10 cellular contexts compared by ENCODE assay signal in the genomic region with DNA sequence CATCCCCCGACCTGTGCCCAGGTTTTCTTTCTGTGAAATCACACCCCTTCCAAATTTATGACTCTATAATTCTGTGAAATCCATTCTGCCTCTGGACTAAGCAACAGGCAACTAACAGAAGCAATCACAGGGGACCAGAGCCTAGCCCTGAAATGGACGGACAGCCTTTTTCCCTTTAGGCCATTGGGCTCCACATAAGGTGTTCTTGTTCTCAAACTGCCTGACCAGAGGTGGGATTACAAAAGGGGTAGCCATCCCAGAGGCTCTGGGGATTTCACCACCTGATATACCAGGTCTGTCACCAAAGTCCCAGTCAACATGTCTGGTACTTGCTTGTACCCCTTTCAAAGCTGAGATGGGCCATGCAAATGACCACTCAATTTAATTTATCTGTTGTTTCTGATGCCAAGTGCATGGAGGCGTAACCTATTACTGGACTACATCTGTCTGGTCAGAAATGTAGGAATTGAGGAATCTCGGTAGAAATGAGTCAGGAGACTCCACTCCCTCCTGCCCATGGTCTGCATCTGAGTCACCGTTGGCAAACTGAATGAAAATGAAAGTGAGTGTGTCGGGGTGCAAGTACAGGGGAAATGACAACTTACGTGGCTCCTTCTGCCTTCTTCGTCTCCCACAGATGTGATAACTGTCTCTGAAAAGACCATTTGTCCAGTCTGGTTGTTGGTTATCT. TPM values are rescaled to one million over a fixed set of nuclear protein-coding genes. Genes with fewer than 3 reads are reported as not detected.
A peak's percentile ranks its signal among the peaks of the same experiment; 100 is the strongest.
DNase-seq lines count a peak whose midpoint lies in the region; TF ChIP-seq lines count a peak whose summit lies in the region.
"Had no signal": no experiment of that assay in that cellular context is flagged by ENCODE, and none has a peak within 500 bp of the region (broad histone marks: within the 10 kb centered on the region; RNA-seq: fewer than 3 reads in every experiment).

No MANE protein-coding gene starts in this region.

- H3K27ac ChIP-seq in PC-9 (no peak overlapping the region), dorsolateral prefrontal cortex (peak overlapping the region in 45 of 59 donors; percentile 14 to 93 (median 54))
- H3K27ac ChIP-seq: 22Rv1 had no signal

- H3K4me2 ChIP-seq in PC-9: peak overlapping the region; percentile 82
- peak overlapping the region; percentile 77 for H3K4me2 ChIP-seq in skeletal muscle satellite cell (ENCODE audit: low read length)

- intact Hi-C loops in PC-9 (cut with micrococcal nuclease; ENCODE audit: unreplicated experiment) (no loop called here), dorsolateral prefrontal cortex (cut with DNase I) (no loop called here)

- H3K36me3 ChIP-seq in PC-9 (ENCODE audit: low read depth) (no peaks in the 10 kb centered on the region), skeletal muscle satellite cell (ENCODE audit: insufficient read depth, low read length) (no peaks in the 10 kb centered on the region), HAP-1 (replicated peaks) (no peaks in the 10 kb centered on the region)

- H4K20me1 ChIP-seq in PC-9 (ENCODE audit: insufficient read depth): no peaks in the 10 kb centered on the region

- H3K4me1 ChIP-seq in PC-9 (replicated peaks; ENCODE audit: insufficient read depth) (peaks cover 21% of the 10 kb centered on the region), skeletal muscle satellite cell (ENCODE audit: control insufficient read depth, insufficient read depth, low read length) (peaks cover 26% of the 10 kb centered on the region), HAP-1 (peaks cover 3% of the 10 kb centered on the region; the same call in 1 of the 2 replicates)

- POLR2A ChIA-PET in PC-9 (lab: Charles Lee; ENCODE audit: unreplicated experiment): no interaction called here

- 0 out of 2 replicates have a peak, but pooled peaks cover 3% of the 10 kb centered on the region for H3F3A ChIP-seq in PC-9 (ENCODE audit: insufficient read depth, low read depth)

- peak overlapping the region; percentile 82 for H2AFZ ChIP-seq in PC-9

- no peaks in the 10 kb centered on the region for H3K27me3 ChIP-seq in PC-9 (ENCODE audit: insufficient read depth, low read depth)
- no peaks in the 10 kb centered on the region for H3K27me3 ChIP-seq in dorsolateral prefrontal cortex
- H3K27me3 ChIP-seq in skeletal muscle satellite cell (ENCODE audit: control insufficient read depth, insufficient read depth, low read length): no peaks in the 10 kb centered on the region
- no peaks in the 10 kb centered on the region for H3K27me3 ChIP-seq in HAP-1 (ENCODE audit: low read depth)

- no TSS peak for BruUV-seq in PC-9 (replicated peaks; lab: Mats Ljungman, UMichigan)

- H3K9me2 ChIP-seq in PC-9 (ENCODE audit: insufficient read depth): no peaks in the 10 kb centered on the region

- CTCF ChIA-PET in PC-9 (lab: Charles Lee): no interaction called here

- H3K79me2 ChIP-seq in PC-9 (ENCODE audit: low read depth): no peaks in the 10 kb centered on the region

- in situ Hi-C loops in HAP-1 (cut with MboI; ENCODE audit: low sequenced_read_pairs): no loop called here

- TF ChIP-seq CTCF in PC-9 (conservative IDR thresholded peaks at IDR 0.05) (no peak), dorsolateral prefrontal cortex (IDR thresholded peaks at IDR 0.05 in 54 of 56, conservative IDR thresholded peaks at IDR 0.05 in 2 of 56; ENCODE audit: low read depth in 1 of 56, partially characterized antibody in 56 of 56) (no peak)

- H3K9ac ChIP-seq in skeletal muscle satellite cell (ENCODE audit: low read depth, low read length): peak overlapping the region; percentile 73

- H3K4me3 ChIP-seq in PC-9 (peak overlapping the region; percentile 56), dorsolateral prefrontal cortex (no peak overlapping the region), skeletal muscle satellite cell (ENCODE audit: low read length) (peak overlapping the region; percentile 59), HAP-1 (no peak overlapping the region)

- no peaks in the 10 kb centered on the region for H3K9me3 ChIP-seq in PC-9 (ENCODE audit: insufficient read depth, low read depth)
- no peaks in the 10 kb centered on the region for H3K9me3 ChIP-seq in skeletal muscle satellite cell (replicated peaks; ENCODE audit: low read length)
- no peaks in the 10 kb centered on the region for H3K9me3 ChIP-seq in HAP-1

- DNase-seq in DMS53 (lab: John Stamatoyannopoulos, UW) (peak; percentile 12), DMS53 treated with DMSO at 0.1 percent for 48 hours (lab: John Stamatoyannopoulos, UW; ENCODE audit: unreplicated experiment) (no peak), PC-9 (peak in 1 of 2 experiments; percentile 64), dorsolateral prefrontal cortex (no peak), NCI-H1048 (lab: John Stamatoyannopoulos, UW) (no peak), OCI-M2 (lab: John Stamatoyannopoulos, UW; ENCODE audit: unreplicated experiment) (no peak), HAP-1 (ENCODE audit: low spot score in 2 of 2) (no peak)
- DNase-seq: NCI-H510A treated with DMSO at 0.1 percent for 48 hours had no signal

RNA-seq across cellular contexts. Expression of gene DKK3, which starts 10.2 kb away (rescaled TPM):
- total RNA-seq in PC-9 (2021): 11.5 and 13.9 TPM in 2 replicates
- 1,000 to 10,000 TPM in 9 of 120 experiments, 100 to 1,000 TPM in 111; 391 to 1,132 (median 804) TPM for total RNA-seq in dorsolateral prefrontal cortex
- 11.8 and 17.0 TPM in 2 replicates for total RNA-seq in skeletal muscle satellite cell (2012; rRNA removed)

Comparison
In these comparisons a context has a peak if more than half of its experiments do, and no peak if none do; other contexts are left out.
1. H3K4me3 ChIP-seq: peak in PC-9 (single experiment) and skeletal muscle satellite cell (single experiment); none in dorsolateral prefrontal cortex (0 of 59) and HAP-1 (single experiment).
2. RNA of gene DKK3, which starts 10.2 kb away (total RNA-seq): 391 to 1,132 TPM in dorsolateral prefrontal cortex; 11.5 to 13.9 TPM in PC-9; every median in the first group is over 10 times any median in the second.